In the genomic region with DNA sequence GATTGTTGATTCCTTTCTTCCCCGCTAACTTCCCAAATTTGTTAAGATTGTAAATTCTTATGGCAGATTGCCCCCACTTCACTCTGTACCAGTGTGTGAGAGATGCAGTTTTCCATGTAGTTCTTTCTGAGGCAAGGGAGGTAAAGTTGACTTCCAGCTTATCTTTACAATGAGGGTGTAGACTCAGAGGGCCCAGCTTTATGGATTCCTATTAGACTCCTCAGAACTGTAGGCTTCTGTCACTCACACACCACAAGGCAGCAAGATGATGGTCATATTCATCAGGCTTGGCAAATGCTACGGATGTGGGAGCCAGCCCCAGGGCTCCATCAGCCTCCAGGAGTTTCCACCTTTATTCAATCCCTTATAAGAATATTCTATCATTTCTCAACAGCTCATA, we compare ENCODE assay signal across 34 cellular contexts.
"Had no signal": no experiment of that assay in that cellular context is flagged by ENCODE, and none has a peak within 500 bp of the region (broad histone marks: within the 10 kb centered on the region; RNA-seq: fewer than 3 reads in every experiment).

No MANE protein-coding gene starts in this region.

- H3K27ac ChIP-seq: KMS-11 had no signal

- H3K4me3 ChIP-seq: MG63 had no signal

- H3K36me3 ChIP-seq: MG63 had no signal

- DNase-seq: Karpas-422, Kasumi-1, MG63, MM.1S, MV-4-11, NCI-H1048, NCI-H1092, NCI-H1092 treated with DMSO at 0.1 percent for 48 hours, NCI-H1105, NCI-H1105 treated with DMSO at 0.1 percent for 48 hours, NCI-H1417, NCI-H1417 treated with DMSO at 0.1 percent for 48 hours, NCI-H1436, NCI-H1436 treated with DMSO at 0.1 percent for 48 hours, NCI-H146, NCI-H1694, NCI-H1694 treated with DMSO at 0.1 percent for 48 hours, NCI-H187, NCI-H187 treated with DMSO at 0.1 percent for 48 hours, NCI-H1930, NCI-H2029, NCI-H2029 treated with DMSO at 0.1 percent for 48 hours, NCI-H2081, NCI-H2081 treated with DMSO at 0.1 percent for 48 hours, NCI-H2107, NCI-H2171, NCI-H2171 treated with DMSO at 0.1 percent for 48 hours, NCI-H2227 treated with DMSO at 0.1 percent for 48 hours, NCI-H226, NCI-H345, NCI-H446, NCI-H446 treated with DMSO at 0.1 percent for 48 hours, NCI-H510A had no signal

- H3K9me3 ChIP-seq: MG63 had no signal
